8 cellular contexts compared by ENCODE assay signal in genomic region chr3:179768080-179768479, GRCh38.
DNase-seq lines count a peak whose midpoint lies in the region; ATAC-seq and TF ChIP-seq lines count a peak whose summit lies in the region.

No MANE protein-coding gene starts in this region.

- H3K9me3 Mint-ChIP-seq in MCF 10A (ENCODE audit: unreplicated experiment) = no peaks in the 10 kb centered on the region
- H3K9me3 Mint-ChIP-seq in activated naive CD4-positive, alpha-beta T cell treated with anti-CD3 and anti-CD28 coated beads for 36 hours = no peaks in the 10 kb centered on the region

- no peaks in the 10 kb centered on the region for H3K4me1 ChIP-seq in breast epithelium
- peaks cover 6% of the 10 kb centered on the region for H3K4me1 ChIP-seq in osteoblast (ENCODE audit: insufficient read depth, low read length)
- no peaks in the 10 kb centered on the region for H3K4me1 ChIP-seq in tibial nerve

- H3K79me2 ChIP-seq in osteoblast (ENCODE audit: insufficient read depth, low read length) = no peaks in the 10 kb centered on the region

- TF ChIP-seq POLR2A in breast epithelium (IDR thresholded peaks at IDR 0.05) (no peak), tibial nerve (IDR thresholded peaks at IDR 0.05) (no peak)

- peak overlapping the region; percentile 12 for H3K4me2 ChIP-seq in osteoblast (ENCODE audit: insufficient read depth, low read length)

- BruUV-seq in MCF 10A (replicated peaks; lab: Mats Ljungman, UMichigan) = no TSS peak

- H3K4me3 Mint-ChIP-seq in MCF 10A (ENCODE audit: unreplicated experiment) = no peak overlapping the region
- H3K4me3 Mint-ChIP-seq in activated naive CD4-positive, alpha-beta T cell treated with anti-CD3 and anti-CD28 coated beads for 36 hours = no peak overlapping the region

- CTCF ChIA-PET in MCF 10A (lab: Yijun Ruan, JAX) = interaction anchor here (0.5 to 1.8 kb wide), 15 partner anchors 17 to 827 kb away, joined by 3 to 6 read pairs (median 3); no protein-coding TSS in a partner anchor
- CTCF ChIA-PET in activated naive CD4-positive, alpha-beta T cell treated with anti-CD3 and anti-CD28 coated beads for 36 hours (lab: Charles Lee) = interaction anchor here (0.5 to 0.6 kb wide), 3 partner anchors 96 to 405 kb away, joined by 3 to 7 read pairs (median 3); no protein-coding TSS in a partner anchor

- no peaks in the 10 kb centered on the region for H3K36me3 ChIP-seq in breast epithelium
- H3K36me3 ChIP-seq in osteoblast (ENCODE audit: insufficient read depth, low read length) = peaks cover 16% of the 10 kb centered on the region
- peaks cover 0 to 77% (median 0%) of the 10 kb centered on the region in 3 donors for H3K36me3 ChIP-seq in tibial nerve

- peaks cover 39% of the 10 kb centered on the region for H3K36me3 Mint-ChIP-seq in MCF 10A (ENCODE audit: insufficient read depth, unreplicated experiment)
- peaks cover 34% of the 10 kb centered on the region for H3K36me3 Mint-ChIP-seq in activated naive CD4-positive, alpha-beta T cell treated with anti-CD3 and anti-CD28 coated beads for 36 hours (ENCODE audit: low read depth)

- peak; percentile 60 for TF ChIP-seq CTCF in MCF 10A (IDR thresholded peaks at IDR 0.05; ENCODE audit: unreplicated experiment)
- no peak for TF ChIP-seq CTCF in breast epithelium (IDR thresholded peaks at IDR 0.05)
- TF ChIP-seq CTCF in osteoblast (IDR thresholded peaks at IDR 0.05; ENCODE audit: extremely low read depth, low read depth, low read length) = peak; percentile 67
- TF ChIP-seq CTCF in tibial nerve (IDR thresholded peaks at IDR 0.05) = peak in 2 of 5 experiments; percentile 27 to 30

- DNase-seq in MCF 10A (ENCODE audit: unreplicated experiment) = peak; percentile 69
- no peak for DNase-seq in breast epithelium (ENCODE audit: low spot score in 2 of 2)
- peak; percentile 81 for DNase-seq in NCI-H2227 (lab: John Stamatoyannopoulos, UW; ENCODE audit: unreplicated experiment)
- DNase-seq in dedifferentiated amniotic fluid mesenchymal stem cell (ENCODE audit: extremely low spot score) = peak; percentile 58
- DNase-seq in osteoblast (ENCODE audit: insufficient read length, low spot score, missing footprints) = peak; percentile 83
- no peak for DNase-seq in activated naive CD4-positive, alpha-beta T cell treated with anti-CD3 and anti-CD28 coated beads for 36 hours
- no peak for DNase-seq in tibial nerve (ENCODE audit: low spot score in 2 of 2)

- H3K27me3 ChIP-seq in breast epithelium (no peaks in the 10 kb centered on the region), osteoblast (ENCODE audit: insufficient read depth, low read length) (no peaks in the 10 kb centered on the region), tibial nerve (no peaks in the 10 kb centered on the region)

- TF ChIP-seq EP300 in tibial nerve (IDR thresholded peaks at IDR 0.05) = no peak

- no peaks in the 10 kb centered on the region for H3K27me3 Mint-ChIP-seq in MCF 10A (ENCODE audit: insufficient read depth, unreplicated experiment)
- H3K27me3 Mint-ChIP-seq in activated naive CD4-positive, alpha-beta T cell treated with anti-CD3 and anti-CD28 coated beads for 36 hours (ENCODE audit: low read depth) = no peaks in the 10 kb centered on the region

- H3K4me1 Mint-ChIP-seq in MCF 10A (ENCODE audit: insufficient read depth, unreplicated experiment) = no peaks in the 10 kb centered on the region
- H3K4me1 Mint-ChIP-seq in activated naive CD4-positive, alpha-beta T cell treated with anti-CD3 and anti-CD28 coated beads for 36 hours (ENCODE audit: low read depth) = no peaks in the 10 kb centered on the region

- H3K27ac ChIP-seq in breast epithelium (no peak overlapping the region), osteoblast (ENCODE audit: low read depth, low read length) (no peak overlapping the region), tibial nerve (no peak overlapping the region)

- WGBS in tibial nerve, 2 donors = 22 to 29% methylated on average over 3 of the region's 3 CpGs

- no peak for ATAC-seq in HG02981 (IDR thresholded peaks at IDR 0.05; ENCODE audit: unreplicated experiment)

- POLR2A ChIA-PET in MCF 10A (lab: Yijun Ruan, JAX) = no interaction called here

- H3K4me3 ChIP-seq in breast epithelium (no peak overlapping the region), osteoblast (ENCODE audit: insufficient read depth, low read length) (no peak overlapping the region), tibial nerve (no peak overlapping the region)

- no peaks in the 10 kb centered on the region for H4K20me1 ChIP-seq in osteoblast (ENCODE audit: insufficient read depth, low read length)

- peak overlapping the region; percentile 8 for H2AFZ ChIP-seq in osteoblast (ENCODE audit: low read length)

- intact Hi-C loops in MCF 10A (cut with micrococcal nuclease) = loop anchor here (1.0 to 10.0 kb wide), 5 partner anchors 43 to 835 kb away; partner anchors contain the start of gene TTC14
- intact Hi-C loops in breast epithelium (cut with DNase I; ENCODE audit: low total_unique reads) = no loop called here
- intact Hi-C loops in activated naive CD4-positive, alpha-beta T cell treated with anti-CD3 and anti-CD28 coated beads for 36 hours (cut with micrococcal nuclease) = no loop called here

- H3K9me3 ChIP-seq in breast epithelium (no peaks in the 10 kb centered on the region), osteoblast (ENCODE audit: low read depth, low read length) (no peaks in the 10 kb centered on the region), tibial nerve (no peaks in the 10 kb centered on the region)

- H3K27ac Mint-ChIP-seq in MCF 10A (ENCODE audit: low read depth, unreplicated experiment) = no peak overlapping the region
- H3K27ac Mint-ChIP-seq in activated naive CD4-positive, alpha-beta T cell treated with anti-CD3 and anti-CD28 coated beads for 36 hours = no peak overlapping the region

Comparison
In these comparisons a context has a peak if more than half of its experiments do, and no peak if none do; other contexts are left out.
1. DNase-seq: peak in MCF 10A (single experiment), NCI-H2227 (single experiment), dedifferentiated amniotic fluid mesenchymal stem cell (single experiment) and osteoblast (single experiment); none in breast epithelium (0 of 2), activated naive CD4-positive, alpha-beta T cell treated with anti-CD3 and anti-CD28 coated beads for 36 hours (single experiment) and tibial nerve (0 of 2).
2. CTCF ChIP-seq: peak in MCF 10A (single experiment) and osteoblast (single experiment); none in breast epithelium (0 of 3).